ENCODE assay signal across 8 cellular contexts in the genomic region with DNA sequence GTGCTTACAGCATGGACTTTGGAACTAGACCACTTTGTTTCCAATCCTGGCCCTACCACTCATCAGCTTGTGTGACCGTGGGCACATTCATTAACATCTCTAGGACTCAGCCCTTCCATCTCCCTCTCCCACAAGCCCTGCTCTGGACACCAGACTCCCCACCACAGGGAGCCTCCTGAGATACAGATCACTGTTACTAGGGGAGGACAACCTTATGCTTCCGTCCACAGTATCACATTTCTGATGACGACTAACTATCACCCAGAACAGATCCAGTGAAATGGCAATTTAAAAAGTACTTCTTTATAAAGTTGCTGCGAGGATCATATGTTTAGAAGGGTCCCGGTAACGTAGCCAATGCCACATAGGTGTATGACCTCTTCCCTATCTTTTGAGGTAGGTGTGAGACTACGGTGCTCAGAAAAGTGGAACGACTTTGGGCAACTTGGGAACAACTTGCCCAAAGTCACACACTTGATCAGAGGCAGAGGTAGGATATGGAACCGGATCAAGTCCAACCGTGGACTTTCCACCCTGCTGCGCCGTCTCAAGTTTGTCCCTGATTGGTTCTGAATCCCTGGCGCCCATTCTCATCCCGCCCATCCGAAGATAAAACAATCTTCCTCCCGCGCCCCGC.
DNase-seq lines count a peak whose midpoint lies in the region; ATAC-seq and TF ChIP-seq lines count a peak whose summit lies in the region.

No MANE protein-coding gene starts in this region.

- no peaks in the 10 kb centered on the region for H3K36me3 ChIP-seq in ACC112 (ENCODE audit: insufficient read depth, low read length)
- H3K36me3 ChIP-seq in breast epithelium: no peaks in the 10 kb centered on the region
- no peaks in the 10 kb centered on the region for H3K36me3 ChIP-seq in mucosa of stomach (ENCODE audit: control insufficient read depth, insufficient read depth, low read length)

- H2AFZ ChIP-seq in ACC112 (ENCODE audit: low read length, unreplicated experiment): peak overlapping the region; percentile 98

- H3K4me3 ChIP-seq in ACC112 (ENCODE audit: low read depth, low read length): peak overlapping the region; percentile 87
- H3K4me3 ChIP-seq in breast epithelium: peak overlapping the region; percentile 52 to 83 (median 70)
- peak overlapping the region; percentile 78 for H3K4me3 ChIP-seq in mucosa of stomach (ENCODE audit: low read length)

- H3K27ac ChIP-seq in ACC112 (ENCODE audit: low read depth, low read length) (no peak overlapping the region), breast epithelium (peak overlapping the region; percentile 89 to 90)

- no peak for TF ChIP-seq POLR2A in breast epithelium (IDR thresholded peaks at IDR 0.05)

- H3K27me3 ChIP-seq in ACC112 (ENCODE audit: insufficient read depth, low read length): peaks cover 35% of the 10 kb centered on the region
- H3K27me3 ChIP-seq in breast epithelium: no peaks in the 10 kb centered on the region
- H3K27me3 ChIP-seq in mucosa of stomach (ENCODE audit: control insufficient read depth, insufficient read depth, low read length): no peaks in the 10 kb centered on the region

- no peaks in the 10 kb centered on the region for H3K79me2 ChIP-seq in ACC112 (ENCODE audit: control insufficient read depth, insufficient read depth, low read length, unreplicated experiment)

- H3K9me3 ChIP-seq in breast epithelium (no peaks in the 10 kb centered on the region), mucosa of stomach (ENCODE audit: control insufficient read depth, low read length) (no peaks in the 10 kb centered on the region)

- no peak for TF ChIP-seq CTCF in breast epithelium (IDR thresholded peaks at IDR 0.05)

- DNase-seq in LHCN-M2 (ENCODE audit: low read depth) (peak; percentile 7), breast epithelium (ENCODE audit: low spot score in 2 of 2) (no peak), NCI-H146 (lab: John Stamatoyannopoulos, UW) (no peak), anterior cingulate cortex (lab: John Stamatoyannopoulos, UW) (no peak)
- no peak for DNase-seq in stimulated activated CD4-positive, alpha-beta T cell treated with anti-CD3 and anti-CD28 coated beads, Interleukin-4, amount 100 ng/mL, for 1 hour

- ATAC-seq in GM19025 (IDR thresholded peaks at IDR 0.05; ENCODE audit: low read depth, unreplicated experiment): peak; percentile 13

- peak overlapping the region; percentile 83 for H3K9ac ChIP-seq in mucosa of stomach (ENCODE audit: low read length)

- intact Hi-C loops in breast epithelium (cut with DNase I; ENCODE audit: low total_unique reads): no loop called here

- peaks cover 25% of the 10 kb centered on the region for H3K4me1 ChIP-seq in ACC112 (ENCODE audit: control insufficient read depth, insufficient read depth, low read length, unreplicated experiment)
- H3K4me1 ChIP-seq in breast epithelium: peaks cover 0 to 4% of the 10 kb centered on the region in 2 donors
- peaks cover 44% of the 10 kb centered on the region for H3K4me1 ChIP-seq in mucosa of stomach (ENCODE audit: control insufficient read depth, insufficient read depth, low read length)
